ENCODE assay signal across 26 cellular contexts in genomic region chr11:48216510-48216909, GRCh38. TPM values are rescaled to one million over a fixed set of nuclear protein-coding genes. Genes with fewer than 3 reads are reported as not detected.
"Had no signal": no experiment of that assay in that cellular context is flagged by ENCODE, and none has a peak within 500 bp of the region (broad histone marks: within the 10 kb centered on the region; RNA-seq: fewer than 3 reads in every experiment).

A gene with protein sequence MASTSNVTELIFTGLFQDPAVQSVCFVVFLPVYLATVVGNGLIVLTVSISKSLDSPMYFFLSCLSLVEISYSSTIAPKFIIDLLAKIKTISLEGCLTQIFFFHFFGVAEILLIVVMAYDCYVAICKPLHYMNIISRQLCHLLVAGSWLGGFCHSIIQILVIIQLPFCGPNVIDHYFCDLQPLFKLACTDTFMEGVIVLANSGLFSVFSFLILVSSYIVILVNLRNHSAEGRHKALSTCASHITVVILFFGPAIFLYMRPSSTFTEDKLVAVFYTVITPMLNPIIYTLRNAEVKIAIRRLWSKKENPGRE (plus strand): TSS chr11:48216810. CDS start chr11:48216810, 0 bp downstream.

- DNase-seq: colonic mucosa; cortex of kidney; dermis blood vessel endothelial cell; dorsolateral prefrontal cortex; effector CD4-positive, alpha-beta T cell; effector CD8-positive, alpha-beta T cell; effector memory CD4-positive, alpha-beta T cell; effector memory CD8-positive, alpha-beta T cell; endodermal cell; erythroblast; esophagus squamous epithelium; foreskin fibroblast; foreskin keratinocyte; foreskin melanocyte; gastrocnemius medialis; glutamatergic neuron; head of caudate nucleus; heart left ventricle; heart right ventricle had no signal

- H3K36me3 ChIP-seq: colonic mucosa, esophagus muscularis mucosa, esophagus squamous epithelium, gastrocnemius medialis, gastroesophageal sphincter, heart left ventricle, heart right ventricle had no signal

- H3K9me3 ChIP-seq: colonic mucosa, esophagus muscularis mucosa, esophagus squamous epithelium, gastrocnemius medialis, gastroesophageal sphincter, heart left ventricle, heart right ventricle had no signal

- H3K27me3 ChIP-seq: colonic mucosa, esophagus muscularis mucosa, esophagus squamous epithelium, foreskin keratinocyte, gastrocnemius medialis, gastroesophageal sphincter, heart left ventricle, heart right ventricle had no signal

- H3K4me3 ChIP-seq: colonic mucosa, coronary artery, dorsolateral prefrontal cortex, esophagus muscularis mucosa, esophagus squamous epithelium, gastrocnemius medialis, gastroesophageal sphincter, heart left ventricle, heart right ventricle had no signal

- H3K4me1 ChIP-seq: colonic mucosa, esophagus muscularis mucosa, esophagus squamous epithelium, foreskin keratinocyte, gastrocnemius medialis, gastroesophageal sphincter, heart left ventricle, heart right ventricle had no signal

- H3K27ac ChIP-seq: colonic mucosa, coronary artery, dorsolateral prefrontal cortex, epithelial cell of prostate, esophagus muscularis mucosa, esophagus squamous epithelium, foreskin keratinocyte, gastrocnemius medialis, gastroesophageal sphincter, heart left ventricle, heart right ventricle had no signal

RNA-seq across cellular contexts. Expression of the gene that starts here (rescaled TPM):
- polyA plus RNA-seq: endothelial cell of umbilical vein, esophagus, fibroblast of lung, foreskin keratinocyte, heart left ventricle, heart right ventricle had no signal
